In genomic region chr11:35663408-35663702, GRCh38 we compare ENCODE assay signal across 8 cellular contexts. TPM values are rescaled to one million over a fixed set of nuclear protein-coding genes. Genes with fewer than 3 reads are reported as not detected.
A peak's percentile ranks its signal among the peaks of the same experiment; 100 is the strongest.
DNase-seq lines count a peak whose midpoint lies in the region; ATAC-seq and TF ChIP-seq lines count a peak whose summit lies in the region.

No MANE protein-coding gene starts in this region.

- TF ChIP-seq CTCF in adrenal gland (IDR thresholded peaks at IDR 0.05) (no peak), liver (IDR thresholded peaks at IDR 0.05; ENCODE audit: low read depth, low read length, missing input control) (no peak), thyroid gland (IDR thresholded peaks at IDR 0.05) (no peak), foreskin keratinocyte (conservative IDR thresholded peaks at IDR 0.05) (no peak)

- H3K36me3 ChIP-seq in adrenal gland (replicated peaks in 1 of 2) (no peaks in the 10 kb centered on the region), liver (ENCODE audit: control insufficient read depth in 4 of 4, insufficient read depth in 3 of 4, low read depth in 1 of 4, low read length in 3 of 4) (peaks cover 0 to 6% (median 0%) of the 10 kb centered on the region in 4 donors), thyroid gland (no peaks in the 10 kb centered on the region)

- peaks cover 6% of the 10 kb centered on the region for H3K27me3 Mint-ChIP-seq in activated CD4-positive, alpha-beta T cell treated with anti-CD3 and anti-CD28 coated beads, Interleukin-2, amount 10 ng/mL, durations not matched to agents 7 days and 5 days

- H3K9me3 Mint-ChIP-seq in activated CD4-positive, alpha-beta T cell treated with anti-CD3 and anti-CD28 coated beads, Interleukin-2, amount 10 ng/mL, durations not matched to agents 7 days and 5 days, result peaks cover 38% of the 10 kb centered on the region

- H3K9me3 ChIP-seq in adrenal gland (replicated peaks in 1 of 3), result peaks cover 0 to 8% (median 7%) of the 10 kb centered on the region in 3 donors
- H3K9me3 ChIP-seq in liver (ENCODE audit: control insufficient read depth in 4 of 4, low read length in 3 of 4), result peaks cover 0 to 6% (median under 1%) of the 10 kb centered on the region in 4 donors
- H3K9me3 ChIP-seq in thyroid gland, result no peaks in the 10 kb centered on the region

- peak overlapping the region in 1 of 2 donors; percentile 81 for H3K9ac ChIP-seq in liver (ENCODE audit: low read depth in 1 of 2, low read length in 2 of 2)

- peak overlapping the region; percentile 89 for H3K4me3 Mint-ChIP-seq in activated CD4-positive, alpha-beta T cell treated with anti-CD3 and anti-CD28 coated beads, Interleukin-2, amount 10 ng/mL, durations not matched to agents 7 days and 5 days

- no peak for DNase-seq in activated CD4-positive, alpha-beta T cell treated with anti-CD3 and anti-CD28 coated beads, Interleukin-2, amount 10 ng/mL, durations not matched to agents 7 days and 5 days
- DNase-seq in activated CD4-positive, alpha-beta T cell treated with anti-CD3 and anti-CD28 coated beads for 48 hours, result no peak
- DNase-seq in adrenal gland, result no peak
- DNase-seq in thyroid gland, result no peak
- no peak for DNase-seq in dedifferentiated amniotic fluid mesenchymal stem cell (ENCODE audit: extremely low spot score)
- no peak for DNase-seq in foreskin keratinocyte

- ATAC-seq in HG02623 (IDR thresholded peaks at IDR 0.05; ENCODE audit: unreplicated experiment) (no peak), foreskin keratinocyte (no peak)

- H3K4me1 ChIP-seq in adrenal gland (replicated peaks in 1 of 2), result peaks cover 7 to 28% of the 10 kb centered on the region in 2 donors
- peaks cover 2 to 32% (median 21%) of the 10 kb centered on the region in 4 donors for H3K4me1 ChIP-seq in liver (ENCODE audit: control insufficient read depth in 4 of 4, insufficient read depth in 4 of 4, low read length in 3 of 4)
- peaks cover 14% of the 10 kb centered on the region in 2 donors for H3K4me1 ChIP-seq in thyroid gland
- peaks cover 7% of the 10 kb centered on the region for H3K4me1 ChIP-seq in foreskin keratinocyte

- peak overlapping the region; percentile 95 for H3K27ac Mint-ChIP-seq in activated CD4-positive, alpha-beta T cell treated with anti-CD3 and anti-CD28 coated beads, Interleukin-2, amount 10 ng/mL, durations not matched to agents 7 days and 5 days

- CTCF ChIA-PET in activated CD4-positive, alpha-beta T cell treated with anti-CD3 and anti-CD28 coated beads, Interleukin-2, amount 10 ng/mL, durations not matched to agents 7 days and 5 days (lab: Charles Lee), result interaction anchor here (0.6 kb wide), 1 partner anchor 380 kb away, joined by 3 read pairs; no protein-coding TSS in a partner anchor

- H3K27me3 ChIP-seq in adrenal gland (no peaks in the 10 kb centered on the region), liver (ENCODE audit: control insufficient read depth in 4 of 4, insufficient read depth in 4 of 4, low read length in 3 of 4) (no peaks in the 10 kb centered on the region), thyroid gland (no peaks in the 10 kb centered on the region), foreskin keratinocyte (no peaks in the 10 kb centered on the region)

- POLR2A ChIA-PET in activated CD4-positive, alpha-beta T cell treated with anti-CD3 and anti-CD28 coated beads, Interleukin-2, amount 10 ng/mL, durations not matched to agents 7 days and 5 days (lab: Charles Lee), result no interaction called here

- intact Hi-C loops in adrenal gland (cut with DNase I) (no loop called here), thyroid gland (cut with DNase I) (no loop called here)

- TF ChIP-seq POLR2A in adrenal gland (IDR thresholded peaks at IDR 0.05), result no peak
- no peak for TF ChIP-seq POLR2A in thyroid gland (IDR thresholded peaks at IDR 0.05)

- TF ChIP-seq RAD21 in liver (IDR thresholded peaks at IDR 0.05), result no peak

- H3K4me3 ChIP-seq in adrenal gland (peak overlapping the region in 3 of 4 donors; percentile 6 to 69 (median 57)), liver (ENCODE audit: low read depth in 1 of 3, low read length in 3 of 3) (peak overlapping the region; percentile 80 to 91 (median 87)), thyroid gland (replicated peaks in 1 of 3) (peak overlapping the region; percentile 45 to 83 (median 78))

- H3K36me3 Mint-ChIP-seq in activated CD4-positive, alpha-beta T cell treated with anti-CD3 and anti-CD28 coated beads, Interleukin-2, amount 10 ng/mL, durations not matched to agents 7 days and 5 days (ENCODE audit: low read depth), result peaks cover 50% of the 10 kb centered on the region

- H3K4me1 Mint-ChIP-seq in activated CD4-positive, alpha-beta T cell treated with anti-CD3 and anti-CD28 coated beads, Interleukin-2, amount 10 ng/mL, durations not matched to agents 7 days and 5 days, result peaks cover 43% of the 10 kb centered on the region

- H3K27ac ChIP-seq in adrenal gland (peak overlapping the region; percentile 84 to 99 (median 99)), liver (ENCODE audit: low read depth in 1 of 2, low read length in 2 of 2) (peak overlapping the region; percentile 95 to 99), thyroid gland (peak overlapping the region in 2 of 3 donors; percentile 78 to 94), foreskin keratinocyte (no peak overlapping the region)

- 80 to 83% (median 81%) methylated on average over 10 of the region's 10 CpGs for WGBS in adrenal gland, 4 donors
- 82% methylated on average over 10 of the region's 10 CpGs for whole genome bisulfite sequencing in liver
- WGBS in thyroid gland, 2 donors, result 83 to 84% methylated on average over 10 of the region's 10 CpGs

TF ChIP-seq in liver, 16 proteins besides CTCF, POLR2A, EP300 and RAD21 (continues in another document):
- TF ChIP-seq TAF1 (conservative IDR thresholded peaks at IDR 0.05), result no peak
- no peak for TF ChIP-seq HNF4G (IDR thresholded peaks at IDR 0.05)
- no peak for TF ChIP-seq MAX (IDR thresholded peaks at IDR 0.05)
- TF ChIP-seq JUND (IDR thresholded peaks at IDR 0.05), result no peak
- no peak for TF ChIP-seq GABPA (IDR thresholded peaks at IDR 0.05 in 1 of 2, conservative IDR thresholded peaks at IDR 0.05 in 1 of 2)
- no peak for TF ChIP-seq FOXA1 (IDR thresholded peaks at IDR 0.05)
- TF ChIP-seq YY1 (IDR thresholded peaks at IDR 0.05), result no peak
- TF ChIP-seq EGR1 (IDR thresholded peaks at IDR 0.05; ENCODE audit: low read depth in 2 of 2), result no peak
- TF ChIP-seq REST (IDR thresholded peaks at IDR 0.05), result no peak
- no peak for TF ChIP-seq SP1 (IDR thresholded peaks at IDR 0.05)
- no peak for TF ChIP-seq FOXA2 (IDR thresholded peaks at IDR 0.05)
- TF ChIP-seq HNF4A (conservative IDR thresholded peaks at IDR 0.05), result no peak
- TF ChIP-seq RXRA (IDR thresholded peaks at IDR 0.05), result no peak
- TF ChIP-seq NR2F2 (IDR thresholded peaks at IDR 0.05), result no peak
- TF ChIP-seq ATF3 (IDR thresholded peaks at IDR 0.05), result no peak

RNA-seq across cellular contexts. Expression of gene TRIM44, which starts 0.8 kb away (rescaled TPM):
- 10 to 100 TPM; 34.9 to 42.6 TPM for total RNA-seq in activated CD4-positive, alpha-beta T cell treated with anti-CD3 and anti-CD28 coated beads, Interleukin-2, amount 10 ng/mL, durations not matched to agents 7 days and 5 days
- total RNA-seq in adrenal gland (10 to 100 TPM; 19.0 to 89.8 (median 44.9) TPM), liver (10 to 100 TPM in 1 of 2 donors, 1 to 10 TPM in 1; 3.7 to 15.1 TPM), thyroid gland (10 to 100 TPM; 24.6 to 54.2 (median 35.8) TPM), foreskin keratinocyte (32.7 and 37.3 TPM in 2 replicates)
- polyA plus RNA-seq in adrenal gland (10 to 100 TPM in 2 of 3 donors, 1 to 10 TPM in 1; 5.5 to 59.8 (median 12.5) TPM), liver (10 to 100 TPM; 10.2 to 10.7 TPM), foreskin keratinocyte (8.4 and 10.4 TPM in 2 replicates)

RNA-seq across cellular contexts. Expression of gene FJX1, which starts 45.1 kb away (rescaled TPM):
- under 1 TPM; 0.17 to 0.21 TPM for total RNA-seq in activated CD4-positive, alpha-beta T cell treated with anti-CD3 and anti-CD28 coated beads, Interleukin-2, amount 10 ng/mL, durations not matched to agents 7 days and 5 days
- total RNA-seq in adrenal gland, result 10 to 100 TPM in 5 of 8 donors, 1 to 10 TPM in 3; 4.3 to 37.1 (median 10.7) TPM
- 10 to 100 TPM in 1 of 3 donors, 1 to 10 TPM in 2; 1.1 to 11.2 (median 5.4) TPM for polyA plus RNA-seq in adrenal gland
- total RNA-seq in liver, result 1 to 10 TPM; 1.2 to 3.0 TPM
- 1 to 10 TPM in 1 of 2 donors, under 1 TPM in 1; 0.46 to 1.1 TPM for polyA plus RNA-seq in liver
- 1 to 10 TPM; 1.5 to 5.9 (median 2.9) TPM for total RNA-seq in thyroid gland
- total RNA-seq in foreskin keratinocyte, result 72.5 and 92.3 TPM in 2 replicates
- polyA plus RNA-seq in foreskin keratinocyte, result 57.1 and 75.2 TPM in 2 replicates
